In genomic region chr5:42337607-42338006, GRCh38 we compare ENCODE assay signal across 25 cellular contexts.
"Had no signal": no experiment of that assay in that cellular context is flagged by ENCODE, and none has a peak within 500 bp of the region (broad histone marks: within the 10 kb centered on the region; RNA-seq: fewer than 3 reads in every experiment).

No MANE protein-coding gene starts in this region.

- H3K9me3 ChIP-seq: colonic mucosa had no signal

- H3K27me3 ChIP-seq: colonic mucosa, dorsolateral prefrontal cortex, esophagus muscularis mucosa, esophagus squamous epithelium, foreskin keratinocyte, gastrocnemius medialis, gastroesophageal sphincter, heart left ventricle, heart right ventricle, hepatocyte had no signal

- H3K4me1 ChIP-seq: colonic mucosa, esophagus muscularis mucosa, esophagus squamous epithelium, foreskin keratinocyte, gastrocnemius medialis, gastroesophageal sphincter, heart left ventricle, heart right ventricle had no signal

- DNase-seq: colonic mucosa; cortex of kidney; dermis blood vessel endothelial cell; dorsolateral prefrontal cortex; effector CD4-positive, alpha-beta T cell; effector CD8-positive, alpha-beta T cell; effector memory CD4-positive, alpha-beta T cell; effector memory CD8-positive, alpha-beta T cell; endodermal cell; erythroblast; esophagus squamous epithelium; foreskin fibroblast; foreskin keratinocyte; foreskin melanocyte; gastrocnemius medialis; glutamatergic neuron; head of caudate nucleus; heart left ventricle; heart right ventricle had no signal

- H3K4me2 ChIP-seq: hepatocyte had no signal

- ATAC-seq: effector memory CD8-positive, alpha-beta T cell; esophagus mucosa; foreskin keratinocyte; gastrocnemius medialis; gastroesophageal sphincter; heart left ventricle; heart right ventricle had no signal

- H3K79me2 ChIP-seq: hepatocyte had no signal

- H3K4me3 ChIP-seq: colonic mucosa, coronary artery, dorsolateral prefrontal cortex, esophagus muscularis mucosa, esophagus squamous epithelium, gastrocnemius medialis, gastroesophageal sphincter, heart left ventricle, heart right ventricle, hepatocyte had no signal

- H3K36me3 ChIP-seq: colonic mucosa, esophagus muscularis mucosa, esophagus squamous epithelium, gastrocnemius medialis, gastroesophageal sphincter, heart left ventricle, heart right ventricle had no signal

- H3K27ac ChIP-seq: colonic mucosa, coronary artery, dorsolateral prefrontal cortex, epithelial cell of prostate, esophagus muscularis mucosa, esophagus squamous epithelium, foreskin keratinocyte, gastrocnemius medialis, gastroesophageal sphincter, heart left ventricle, heart right ventricle, hepatocyte had no signal

- H2AFZ ChIP-seq: hepatocyte had no signal
